ENCODE assay signal across 14 cellular contexts in the genomic region with DNA sequence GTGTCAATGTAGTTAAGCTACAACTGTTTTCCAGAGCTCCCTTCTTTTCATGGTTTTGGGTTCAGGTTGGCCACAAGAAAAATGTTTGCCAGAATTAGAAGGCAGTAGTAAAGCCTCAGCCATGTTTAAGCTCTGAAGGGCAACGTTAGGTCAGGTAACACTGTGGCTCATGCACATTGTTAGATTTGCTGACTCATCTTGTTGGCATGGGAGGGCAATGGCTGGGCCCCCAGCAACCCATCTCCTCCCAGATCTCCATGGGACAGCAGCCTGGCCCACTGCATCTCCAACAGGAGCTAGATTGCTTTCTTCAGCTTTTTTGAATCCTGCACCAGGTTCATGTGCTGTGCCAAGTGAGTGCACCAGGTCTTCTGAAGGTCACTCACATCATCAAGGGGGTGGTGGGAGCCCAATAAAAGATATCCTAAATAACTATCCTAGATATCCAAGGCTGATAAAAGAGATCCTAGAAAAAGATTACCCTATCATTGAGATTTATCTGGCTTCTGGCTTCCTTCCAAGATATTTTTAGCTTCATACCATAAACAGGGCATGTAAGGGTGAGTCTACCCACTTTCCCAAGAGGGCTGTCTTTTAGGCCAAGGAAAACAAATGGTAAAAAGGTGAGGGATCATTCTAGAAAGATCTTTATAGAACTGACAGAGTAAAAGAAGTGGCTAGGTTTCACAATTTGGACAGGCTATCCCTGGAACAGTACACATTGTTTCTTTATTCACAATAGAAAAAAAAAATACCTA. TPM values are rescaled to one million over a fixed set of nuclear protein-coding genes. Genes with fewer than 3 reads are reported as not detected.
A peak's percentile ranks its signal among the peaks of the same experiment; 100 is the strongest.
DNase-seq lines count a peak whose midpoint lies in the region; TF ChIP-seq lines count a peak whose summit lies in the region.
"Had no signal": no experiment of that assay in that cellular context is flagged by ENCODE, and none has a peak within 500 bp of the region (broad histone marks: within the 10 kb centered on the region; RNA-seq: fewer than 3 reads in every experiment).

No MANE protein-coding gene starts in this region.

- WGBS in hepatocyte (ENCODE audit: low lambda C conversion rate, missing lambda C conversion rate) = 40% methylated on average over 1 of the region's 1 CpG

- H3K36me3 ChIP-seq in HEK293 (ENCODE audit: control insufficient read depth in 2 of 2, insufficient read depth in 1 of 2, low read length in 2 of 2) = no peaks in the 10 kb centered on the region
- H3K36me3 ChIP-seq in SJSA1 = no peaks in the 10 kb centered on the region
- H3K36me3 ChIP-seq in hepatocyte (replicated peaks; ENCODE audit: insufficient read depth, low read depth) = no peaks in the 10 kb centered on the region
- H3K36me3 ChIP-seq: cardiac muscle cell had no signal

- H3K9me3 ChIP-seq in HEK293 (ENCODE audit: control insufficient read depth, insufficient read depth, low read depth, low read length) (no peaks in the 10 kb centered on the region), SJSA1 (replicated peaks) (no peaks in the 10 kb centered on the region), hepatocyte (ENCODE audit: low read depth) (no peaks in the 10 kb centered on the region)

- no peaks in the 10 kb centered on the region for H4K20me1 ChIP-seq in hepatocyte (ENCODE audit: insufficient read depth, poor library complexity, severe bottlenecking)

- H3K4me1 ChIP-seq in HEK293 (ENCODE audit: control insufficient read depth, insufficient read depth, low read length) (peaks cover 11% of the 10 kb centered on the region; the same call in 1 of the 2 replicates), SJSA1 (replicated peaks) (peaks cover 19% of the 10 kb centered on the region), hepatocyte (ENCODE audit: insufficient read depth) (no peaks in the 10 kb centered on the region)

- peak overlapping the region; percentile 30; the same call in 1 of the 2 replicates for H3K27ac ChIP-seq in HEK293 (ENCODE audit: extremely low read depth, low read depth, low read length)
- H3K27ac ChIP-seq in SJSA1 = no peak overlapping the region
- no peak overlapping the region for H3K27ac ChIP-seq in hepatocyte
- H3K27ac ChIP-seq: cardiac muscle cell, skin epidermis had no signal

- no peak overlapping the region for H2AFZ ChIP-seq in hepatocyte

- no peaks in the 10 kb centered on the region for H3K9me2 ChIP-seq in hepatocyte (replicated peaks; ENCODE audit: insufficient read depth)

- no peak overlapping the region for H3K4me2 ChIP-seq in hepatocyte

- CTCF ChIA-PET in HEK293 (lab: Yijun Ruan, JAX) = no interaction called here

- H3K79me2 ChIP-seq in hepatocyte = no peaks in the 10 kb centered on the region

- H3K4me3 ChIP-seq in HEK293 (ENCODE audit: low read depth, low read length) = no peak overlapping the region
- H3K4me3 ChIP-seq in SJSA1 = no peak overlapping the region
- H3K4me3 ChIP-seq in hepatocyte = no peak overlapping the region
- H3K4me3 ChIP-seq: cardiac muscle cell, skin epidermis had no signal

- TF ChIP-seq CTCF in HEK293 (tag by site-specific recombination; IDR thresholded peaks at IDR 0.05) = no peak
- TF ChIP-seq CTCF in hepatocyte (IDR thresholded peaks at IDR 0.05; ENCODE audit: poor library complexity) = no peak

- H3K27me3 ChIP-seq in SJSA1 (replicated peaks) (no peaks in the 10 kb centered on the region), hepatocyte (no peaks in the 10 kb centered on the region)
- H3K27me3 ChIP-seq: cardiac muscle cell had no signal

- DNase-seq in SJSA1 (ENCODE audit: low read depth in 1 of 2, low spot score in 2 of 2) = peak; percentile 18 to 53
- DNase-seq in fibroblast of peridontal ligament (ENCODE audit: extremely low read depth) = peak; percentile 49
- peak; percentile 92 for DNase-seq in renal cortical epithelial cell (ENCODE audit: low read depth)
- DNase-seq in hepatocyte (ENCODE audit: low spot score) = no peak
- no peak for DNase-seq in effector CD4-positive, alpha-beta T cell
- DNase-seq in GM19238 (ENCODE audit: insufficient read length, low spot score) = no peak
- no peak for DNase-seq in posterior vena cava (ENCODE audit: low spot score)
- DNase-seq: activated gamma-delta T cell; CD8-positive, alpha-beta memory T cell; NCI-H1048; NCI-H2171 treated with DMSO at 0.1 percent for 48 hours had no signal

- POLR2A ChIA-PET in HEK293 (lab: Yijun Ruan, JAX) = interaction anchor here (0.5 to 0.8 kb wide), 2 partner anchors 29 to 145 kb away, joined by 3 read pairs; a partner anchor contains a TSS

- intact Hi-C loops in posterior vena cava (cut with DNase I) = no loop called here

TF ChIP-seq in HEK293, 187 proteins besides CTCF, POLR2A, EP300 and RAD21:
- TF ChIP-seq GLIS1 (tag by site-specific recombination; IDR thresholded peaks at IDR 0.05) (0 out of 2 replicates have a peak, but pooled peaks have one; percentile 15), ZNF37A (tag by site-specific recombination; IDR thresholded peaks at IDR 0.05) (no peak), ZNF707 (tag by site-specific recombination; IDR thresholded peaks at IDR 0.05) (no peak)

RNA-seq across cellular contexts. Expression of a gene that starts 28.9 kb away (rescaled TPM):
- 2.5 and 2.9 TPM in 2 replicates for total RNA-seq in SJSA1 (2014; rRNA removed; shearing (Covaris generic))
- total RNA-seq in renal cortical epithelial cell = 8.7 and 41.3 TPM in 2 replicates
- total RNA-seq in hepatocyte = 18.5 and 18.7 TPM in 2 replicates
- polyA plus RNA-seq in hepatocyte = 43.0 and 49.3 TPM in 2 replicates
- total RNA-seq in posterior vena cava = 1 to 10 TPM; 5.3 to 7.4 TPM
- total RNA-seq: cardiac muscle cell had no signal
- polyA plus RNA-seq: cardiac muscle cell had no signal

Comparison
In these comparisons a context has a peak if more than half of its experiments do, and no peak if none do; other contexts are left out.
1. DNase-seq: peak in SJSA1 (2 of 2), fibroblast of peridontal ligament (single experiment) and renal cortical epithelial cell (single experiment); none in hepatocyte (single experiment), effector CD4-positive, alpha-beta T cell (single experiment), GM19238 (single experiment) and posterior vena cava (single experiment).